1 cellular context compared by ENCODE assay signal in genomic region chr10:5665380-5666323, GRCh38.
TF ChIP-seq lines count a peak whose summit lies in the region.

No MANE protein-coding gene starts in this region.

TF ChIP-seq in HEK293, 187 proteins besides CTCF, POLR2A, EP300 and RAD21 (continued from another document and continues in another):
- TF ChIP-seq ZSCAN18 (tag by site-specific recombination; IDR thresholded peaks at IDR 0.05) (no peak), ZNF548 (tag by site-specific recombination; IDR thresholded peaks at IDR 0.05) (no peak), ZNF335 (tag by site-specific recombination; conservative IDR thresholded peaks at IDR 0.05) (peak; percentile 93), ZNF707 (tag by site-specific recombination; IDR thresholded peaks at IDR 0.05) (no peak), MEIS1 (CRISPR knock-in tag; IDR thresholded peaks at IDR 0.05; ENCODE audit: borderline replicate concordance) (no peak), ZNF433 (tag by site-specific recombination; IDR thresholded peaks at IDR 0.05; ENCODE audit: low read depth) (no peak), ZNF23 (tag by site-specific recombination; IDR thresholded peaks at IDR 0.05; ENCODE audit: borderline replicate concordance) (no peak), ZNF747 (tag by site-specific recombination; IDR thresholded peaks at IDR 0.05) (no peak), ZNF19 (tag by site-specific recombination; IDR thresholded peaks at IDR 0.05; ENCODE audit: low read depth) (no peak), SETDB1 (IDR thresholded peaks at IDR 0.05; ENCODE audit: insufficient read length, low read length) (no peak), WT1 (tag by site-specific recombination; IDR thresholded peaks at IDR 0.05) (no peak), HOXA7 (CRISPR knock-in tag; IDR thresholded peaks at IDR 0.05; ENCODE audit: borderline replicate concordance) (no peak), ZNF155 (tag by site-specific recombination; IDR thresholded peaks at IDR 0.05) (no peak), SP3 (tag by site-specific recombination; IDR thresholded peaks at IDR 0.05) (0 out of 2 replicates have a peak, but pooled peaks have one; percentile 12), ZSCAN16 (tag by site-specific recombination; IDR thresholded peaks at IDR 0.05) (no peak), ZBTB1 (tag by site-specific recombination; IDR thresholded peaks at IDR 0.05) (peak; percentile 98), ELK4 (IDR thresholded peaks at IDR 0.05; ENCODE audit: borderline replicate concordance, low read depth, low read length) (no peak), SCRT1 (tag by site-specific recombination; IDR thresholded peaks at IDR 0.05; ENCODE audit: borderline replicate concordance) (no peak), ZBTB8A (tag by site-specific recombination; IDR thresholded peaks at IDR 0.05) (peak; percentile 52), SALL2 (tag by site-specific recombination; IDR thresholded peaks at IDR 0.05; ENCODE audit: borderline replicate concordance) (no peak), ZNF280D (tag by site-specific recombination; IDR thresholded peaks at IDR 0.05) (no peak), ZSCAN5A (tag by site-specific recombination; IDR thresholded peaks at IDR 0.05) (peak; percentile 51; the same call in 1 of the 2 replicates), PBX3 (CRISPR knock-in tag; IDR thresholded peaks at IDR 0.05) (no peak), TRIM28 (IDR thresholded peaks at IDR 0.05; ENCODE audit: borderline replicate concordance, low read length) (no peak), GLI4 (tag by site-specific recombination; IDR thresholded peaks at IDR 0.05) (no peak), ZNF214 (tag by site-specific recombination; IDR thresholded peaks at IDR 0.05; ENCODE audit: borderline replicate concordance) (no peak), ZNF645 (tag by site-specific recombination; IDR thresholded peaks at IDR 0.05) (no peak), ZNF518A (tag by site-specific recombination; conservative IDR thresholded peaks at IDR 0.05; ENCODE audit: low read depth) (no peak), ZNF146 (tag by site-specific recombination; IDR thresholded peaks at IDR 0.05) (no peak), ZFP69B (tag by site-specific recombination; IDR thresholded peaks at IDR 0.05) (no peak), ZNF670 (tag by site-specific recombination; IDR thresholded peaks at IDR 0.05; ENCODE audit: low read depth) (no peak), REST (tag by site-specific recombination; IDR thresholded peaks at IDR 0.05) (no peak), ZNF792 (tag by site-specific recombination; IDR thresholded peaks at IDR 0.05) (0 out of 2 replicates have a peak, but pooled peaks have one; percentile 42), ZNF202 (tag by site-specific recombination; IDR thresholded peaks at IDR 0.05; ENCODE audit: borderline replicate concordance) (no peak), ZNF18 (tag by site-specific recombination; IDR thresholded peaks at IDR 0.05) (no peak), ZNF223 (tag by site-specific recombination; IDR thresholded peaks at IDR 0.05) (no peak), ZNF423 (tag by site-specific recombination; IDR thresholded peaks at IDR 0.05) (no peak), ZNF26 (tag by site-specific recombination; IDR thresholded peaks at IDR 0.05) (no peak)
